Comparison of ENCODE assay signal across 1 cellular context in genomic region chr7:73439305-73439704, GRCh38.
TF ChIP-seq lines count a peak whose summit lies in the region.

No MANE protein-coding gene starts in this region.

TF ChIP-seq in H1, 55 proteins besides CTCF, POLR2A, EP300 and RAD21:
- TF ChIP-seq ATF2 (IDR thresholded peaks at IDR 0.05; ENCODE audit: low read length) (0 out of 2 replicates have a peak, but pooled peaks have one; percentile 11), SIN3A (conservative IDR thresholded peaks at IDR 0.05 in 1 of 2, IDR thresholded peaks at IDR 0.05 in 1 of 2; ENCODE audit: low read depth in 1 of 2, low read length in 2 of 2) (no peak), CHD2 (IDR thresholded peaks at IDR 0.05; ENCODE audit: low read length) (no peak)
